22 cellular contexts compared by ENCODE assay signal in the genomic region with DNA sequence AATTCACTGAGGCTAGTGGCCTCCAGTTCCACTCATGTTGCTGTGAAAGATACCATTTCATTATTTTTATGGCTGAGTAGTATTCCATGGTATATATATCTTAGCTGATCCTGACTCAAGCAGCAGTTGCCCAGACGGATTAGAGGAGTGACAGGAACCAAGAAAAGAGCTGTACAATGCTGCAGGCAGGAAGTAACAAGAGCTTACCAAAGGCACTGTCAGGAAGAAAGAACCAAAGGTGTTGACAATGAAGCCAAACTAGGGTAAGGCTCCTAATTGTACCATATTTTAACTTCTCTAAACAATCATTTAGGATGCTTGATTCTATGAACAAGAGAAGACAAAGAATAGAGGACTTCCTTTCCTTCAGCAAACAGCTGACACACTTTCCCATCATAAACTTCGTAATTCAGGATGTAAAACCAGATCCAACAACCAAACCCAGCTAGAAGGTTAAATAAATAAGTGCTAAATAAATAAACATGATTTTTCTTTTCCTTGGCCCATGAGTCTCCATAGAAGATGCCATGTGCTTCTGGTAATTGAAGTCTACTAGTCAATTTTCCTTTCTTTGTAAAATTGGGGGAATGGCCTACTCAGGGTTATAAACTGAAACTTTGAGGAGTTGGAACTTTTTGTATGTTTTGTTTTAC.
DNase-seq lines count a peak whose midpoint lies in the region; ATAC-seq and TF ChIP-seq lines count a peak whose summit lies in the region.
"Had no signal": no experiment of that assay in that cellular context is flagged by ENCODE, and none has a peak within 500 bp of the region (broad histone marks: within the 10 kb centered on the region; RNA-seq: fewer than 3 reads in every experiment).

No MANE protein-coding gene starts in this region.

- H3K18ac ChIP-seq in neuronal stem cell (ENCODE audit: low read length) = no peak overlapping the region

- in situ Hi-C loops in G401 (cut with HindIII; ENCODE audit: low sequenced_read_pairs) = no loop called here

- no peak for DNase-seq in activated CD8-positive, alpha-beta memory T cell treated with anti-CD3 and anti-CD28 coated beads, Interleukin-2, amount 10 ng/mL, durations not matched to agents 7 days and 5 days
- no peak for DNase-seq in activated CD8-positive, alpha-beta memory T cell treated with anti-CD3 and anti-CD28 coated beads, Interleukin-2, amount 50 U/mL, for 48 hours
- peak; percentile 83 for DNase-seq in PC-3
- peak; percentile 30 for DNase-seq in dermis blood vessel endothelial cell
- DNase-seq in naive thymus-derived CD4-positive, alpha-beta T cell = peak in 2 of 9 donors; percentile 12 to 26
- DNase-seq in substantia nigra (lab: John Stamatoyannopoulos, UW) = no peak
- no peak for DNase-seq in G401 (ENCODE audit: low spot score)
- DNase-seq in neuronal stem cell (ENCODE audit: low spot score) = no peak
- DNase-seq: activated CD4-positive, alpha-beta T cell treated with anti-CD3 and anti-CD28 coated beads, Interleukin-2, amount 50 U/mL, for 1 hour; activated T-cell treated with anti-CD3 and anti-CD28 coated beads, Interleukin-2, amount 50 U/mL, for 1 hour; adrenal gland; DMS153; erythroblast; gastrocnemius medialis; IMR-90; NCI-H2227 treated with DMSO at 0.1 percent for 48 hours; small intestine; stimulated activated CD4-positive, alpha-beta T cell treated with anti-CD3 and anti-CD28 coated beads, Interleukin-2, amount 100 ng/mL, for 48 hours; stimulated activated naive CD8-positive, alpha-beta T cell treated with anti-CD3 and anti-CD28 coated beads, Interleukin-15, amount 100 ng/mL, for 72 hours; upper lobe of right lung had no signal

- H3K23ac ChIP-seq in neuronal stem cell (ENCODE audit: low read depth, low read length, poor library complexity) = no peak overlapping the region

- no peak overlapping the region for H2AK5ac ChIP-seq in neuronal stem cell (ENCODE audit: low read depth, low read length)

- no peak overlapping the region for H4K91ac ChIP-seq in neuronal stem cell (ENCODE audit: low read depth, low read length, poor library complexity)

- no CpG with 5 or more reads among the region's 2 CpGs for WGBS in neuronal stem cell (ENCODE audit: extremely low coverage in 2 of 2, insufficient read length in 2 of 2, insufficient replicate concordance in 1 of 2), 2 donors

- CTCF ChIA-PET in activated CD8-positive, alpha-beta memory T cell treated with anti-CD3 and anti-CD28 coated beads, Interleukin-2, amount 10 ng/mL, durations not matched to agents 7 days and 5 days (lab: Charles Lee) = interaction anchor here (0.7 to 1.7 kb wide), 4 partner anchors 16 to 161 kb away, joined by 3 to 6 read pairs (median 3); no protein-coding TSS in a partner anchor
- CTCF ChIA-PET in PC-3 (lab: Charles Lee) = no interaction called here
- CTCF ChIA-PET in naive thymus-derived CD4-positive, alpha-beta T cell (lab: Charles Lee) = interaction anchor here (0.8 to 1.7 kb wide), 4 partner anchors 8 to 161 kb away, joined by 3 to 5 read pairs (median 4); no protein-coding TSS in a partner anchor

- POLR2A ChIA-PET in PC-3 (lab: Charles Lee; ENCODE audit: unreplicated experiment) = interaction anchor here (0.7 to 1.1 kb wide), 2 partner anchors 46 to 150 kb away, joined by 3 to 4 read pairs; no protein-coding TSS in a partner anchor
- POLR2A ChIA-PET in naive thymus-derived CD4-positive, alpha-beta T cell (lab: Charles Lee) = interaction anchor here (0.6 to 6.9 kb wide), 4 partner anchors 11 to 48 kb away, joined by 3 to 67 read pairs (median 5); no protein-coding TSS in a partner anchor

- no peaks in the 10 kb centered on the region for H3K79me2 ChIP-seq in PC-3 (ENCODE audit: low read length)

- no peak overlapping the region for H2BK12ac ChIP-seq in neuronal stem cell (ENCODE audit: low read length)

- H3K27me3 ChIP-seq in PC-3 (ENCODE audit: low read length) (no peaks in the 10 kb centered on the region), neuronal stem cell (ENCODE audit: control insufficient read depth in 3 of 3, insufficient read depth in 3 of 3, low read depth in 1 of 3, low read length in 3 of 3) (no peaks in the 10 kb centered on the region)
- no peaks in the 10 kb centered on the region for H3K27me3 ChIP-seq in naive thymus-derived CD4-positive, alpha-beta T cell (ENCODE audit: control insufficient read depth in 2 of 2, insufficient read depth in 2 of 2, low read length in 2 of 2)
- H3K27me3 ChIP-seq: BLaER1 treated with 17β-estradiol and CSF1 and Interleukin-3, amounts not matched to agents 10 nM and 100 nM; gastrocnemius medialis; upper lobe of right lung had no signal

- peaks cover 19% of the 10 kb centered on the region for H3K36me3 Mint-ChIP-seq in activated CD8-positive, alpha-beta memory T cell treated with anti-CD3 and anti-CD28 coated beads, Interleukin-2, amount 10 ng/mL, durations not matched to agents 7 days and 5 days
- peaks cover 0 to 18% (median 0%) of the 10 kb centered on the region in 5 donors for H3K36me3 Mint-ChIP-seq in naive thymus-derived CD4-positive, alpha-beta T cell

- H3K4ac ChIP-seq in neuronal stem cell (ENCODE audit: low read length) = no peak overlapping the region

- H3K9ac ChIP-seq in PC-3 (ENCODE audit: low read length) = peak overlapping the region; percentile 75
- H3K9ac ChIP-seq in neuronal stem cell (ENCODE audit: low read depth, low read length, poor library complexity) = no peak overlapping the region
- H3K9ac ChIP-seq: BLaER1 treated with 17β-estradiol and CSF1 and Interleukin-3, amounts not matched to agents 10 nM and 100 nM had no signal

- no TSS peak for BruUV-seq in PC-3 (replicated peaks; lab: Mats Ljungman, UMichigan)

- H3K4me3 Mint-ChIP-seq in activated CD8-positive, alpha-beta memory T cell treated with anti-CD3 and anti-CD28 coated beads, Interleukin-2, amount 10 ng/mL, durations not matched to agents 7 days and 5 days = no peak overlapping the region
- H3K4me3 Mint-ChIP-seq in naive thymus-derived CD4-positive, alpha-beta T cell = peak overlapping the region; percentile 1 to 51 (median 28)

- H3K14ac ChIP-seq in neuronal stem cell (ENCODE audit: low read length) = no peak overlapping the region

- H3K4me3 ChIP-seq in PC-3 (ENCODE audit: low read length) = no peak overlapping the region
- no peak overlapping the region for H3K4me3 ChIP-seq in naive thymus-derived CD4-positive, alpha-beta T cell (ENCODE audit: low read length)
- H3K4me3 ChIP-seq in neuronal stem cell (ENCODE audit: low read length in 2 of 2) = no peak overlapping the region
- H3K4me3 ChIP-seq: adrenal gland; BLaER1 treated with 17β-estradiol and CSF1 and Interleukin-3, amounts not matched to agents 10 nM and 100 nM; gastrocnemius medialis; upper lobe of right lung had no signal

- no peak overlapping the region for H4K8ac ChIP-seq in neuronal stem cell (ENCODE audit: low read depth, low read length)

- H2BK120ac ChIP-seq in neuronal stem cell (ENCODE audit: low read depth, low read length) = no peak overlapping the region

- no peaks in the 10 kb centered on the region for H4K20me1 ChIP-seq in PC-3 (ENCODE audit: low read length)
- H4K20me1 ChIP-seq: BLaER1 treated with 17β-estradiol and CSF1 and Interleukin-3, amounts not matched to agents 10 nM and 100 nM had no signal

- H3F3A ChIP-seq in PC-3 (ENCODE audit: low read length, unreplicated experiment) = no peaks in the 10 kb centered on the region

- peaks cover 64% of the 10 kb centered on the region for H3K4me1 ChIP-seq in PC-3 (ENCODE audit: insufficient read depth, low read length)
- H3K4me1 ChIP-seq in naive thymus-derived CD4-positive, alpha-beta T cell (ENCODE audit: control insufficient read depth in 2 of 2, insufficient read depth in 2 of 2, low read length in 2 of 2) = peaks cover 37 to 41% of the 10 kb centered on the region in 2 donors
- H3K4me1 ChIP-seq in neuronal stem cell (ENCODE audit: control insufficient read depth in 2 of 2, insufficient read depth in 1 of 2, low read depth in 1 of 2, low read length in 2 of 2) = no peaks in the 10 kb centered on the region
- H3K4me1 ChIP-seq: adrenal gland had no signal

- no peaks in the 10 kb centered on the region for H3K9me3 ChIP-seq in PC-3 (ENCODE audit: low read length)
- no peaks in the 10 kb centered on the region for H3K9me3 ChIP-seq in naive thymus-derived CD4-positive, alpha-beta T cell (ENCODE audit: control insufficient read depth in 2 of 3, low read length in 3 of 3)
- no peaks in the 10 kb centered on the region for H3K9me3 ChIP-seq in neuronal stem cell (replicated peaks in 1 of 2; ENCODE audit: control insufficient read depth in 2 of 2, insufficient read depth in 1 of 2, low read depth in 1 of 2, low read length in 2 of 2)
- H3K9me3 ChIP-seq: adrenal gland; BLaER1 treated with 17β-estradiol and CSF1 and Interleukin-3, amounts not matched to agents 10 nM and 100 nM; gastrocnemius medialis; upper lobe of right lung had no signal

- H3K4me2 ChIP-seq in PC-3 (ENCODE audit: low read length) (peak overlapping the region; percentile 28), neuronal stem cell (ENCODE audit: insufficient read depth, low read length, poor library complexity, severe bottlenecking) (no peak overlapping the region)

- no peak overlapping the region for H2BK15ac ChIP-seq in neuronal stem cell (ENCODE audit: low read length)

- H3K27ac Mint-ChIP-seq in activated CD8-positive, alpha-beta memory T cell treated with anti-CD3 and anti-CD28 coated beads, Interleukin-2, amount 10 ng/mL, durations not matched to agents 7 days and 5 days = peak overlapping the region; percentile 69
- H3K27ac Mint-ChIP-seq in naive thymus-derived CD4-positive, alpha-beta T cell = peak overlapping the region in 7 of 9 donors; percentile 12 to 74 (median 22)

- peaks cover 84% of the 10 kb centered on the region for H3K4me1 Mint-ChIP-seq in activated CD8-positive, alpha-beta memory T cell treated with anti-CD3 and anti-CD28 coated beads, Interleukin-2, amount 10 ng/mL, durations not matched to agents 7 days and 5 days
- peaks cover 42 to 75% (median 69%) of the 10 kb centered on the region in 7 donors for H3K4me1 Mint-ChIP-seq in naive thymus-derived CD4-positive, alpha-beta T cell

- no peaks in the 10 kb centered on the region for H3K9me2 ChIP-seq in PC-3 (replicated peaks; ENCODE audit: low read length)

- H3K27ac ChIP-seq in PC-3 (ENCODE audit: low read length) = peak overlapping the region; percentile 96
- no peak overlapping the region for H3K27ac ChIP-seq in naive thymus-derived CD4-positive, alpha-beta T cell (ENCODE audit: low read depth, low read length)
- no peak overlapping the region for H3K27ac ChIP-seq in substantia nigra (ENCODE audit: low read depth, low read length, poor library complexity, severe bottlenecking)
- H3K27ac ChIP-seq in neuronal stem cell (replicated peaks; ENCODE audit: low read length) = no peak overlapping the region
- H3K27ac ChIP-seq: adrenal gland; BLaER1 treated with 17β-estradiol and CSF1 and Interleukin-3, amounts not matched to agents 10 nM and 100 nM; gastrocnemius medialis; HL-60; upper lobe of right lung had no signal

- no peaks in the 10 kb centered on the region for H3K36me3 ChIP-seq in PC-3 (ENCODE audit: low read depth, low read length)
- H3K36me3 ChIP-seq in naive thymus-derived CD4-positive, alpha-beta T cell (ENCODE audit: control insufficient read depth in 2 of 3, insufficient read depth in 3 of 3, low read length in 3 of 3) = no peaks in the 10 kb centered on the region
- H3K36me3 ChIP-seq in neuronal stem cell (replicated peaks in 1 of 2; ENCODE audit: control insufficient read depth in 2 of 2, insufficient read depth in 2 of 2, low read length in 2 of 2) = no peaks in the 10 kb centered on the region
- H3K36me3 ChIP-seq: adrenal gland; BLaER1 treated with 17β-estradiol and CSF1 and Interleukin-3, amounts not matched to agents 10 nM and 100 nM; gastrocnemius medialis; upper lobe of right lung had no signal

- H2BK5ac ChIP-seq in neuronal stem cell (ENCODE audit: low read length) = no peak overlapping the region

- H3K27me3 Mint-ChIP-seq in activated CD8-positive, alpha-beta memory T cell treated with anti-CD3 and anti-CD28 coated beads, Interleukin-2, amount 10 ng/mL, durations not matched to agents 7 days and 5 days = no peaks in the 10 kb centered on the region
- no peaks in the 10 kb centered on the region for H3K27me3 Mint-ChIP-seq in naive thymus-derived CD4-positive, alpha-beta T cell
- H3K27me3 Mint-ChIP-seq: stimulated activated naive CD8-positive, alpha-beta T cell treated with anti-CD3 and anti-CD28 coated beads, Interleukin-15, amount 100 ng/mL, for 72 hours had no signal

- peak overlapping the region; percentile 19; the same call in 1 of the 2 replicates for H2AFZ ChIP-seq in PC-3 (ENCODE audit: low read length)
- H2AFZ ChIP-seq in neuronal stem cell (ENCODE audit: low read length) = no peak overlapping the region

- no peaks in the 10 kb centered on the region for H3K79me1 ChIP-seq in neuronal stem cell (ENCODE audit: low read depth, low read length)

- no peaks in the 10 kb centered on the region for H3K9me3 Mint-ChIP-seq in activated CD8-positive, alpha-beta memory T cell treated with anti-CD3 and anti-CD28 coated beads, Interleukin-2, amount 10 ng/mL, durations not matched to agents 7 days and 5 days (ENCODE audit: low read depth)
- H3K9me3 Mint-ChIP-seq in naive thymus-derived CD4-positive, alpha-beta T cell = peaks cover 0 to 5% (median 0%) of the 10 kb centered on the region in 11 donors
- H3K9me3 Mint-ChIP-seq: stimulated activated naive CD8-positive, alpha-beta T cell treated with anti-CD3 and anti-CD28 coated beads, Interleukin-15, amount 100 ng/mL, for 72 hours had no signal

- ATAC-seq in activated CD8-positive, alpha-beta memory T cell treated with anti-CD3 and anti-CD28 coated beads, Interleukin-2, amount 10 ng/mL, durations not matched to agents 7 days and 5 days = no peak
- ATAC-seq in PC-3 = peak; percentile 71
- ATAC-seq in naive thymus-derived CD4-positive, alpha-beta T cell = no peak
- ATAC-seq: gastrocnemius medialis; stimulated activated naive CD8-positive, alpha-beta T cell treated with anti-CD3 and anti-CD28 coated beads, Interleukin-15, amount 100 ng/mL, for 72 hours; upper lobe of right lung had no signal

- intact Hi-C loops in PC-3 (cut with micrococcal nuclease) = loop anchor here (1.0 to 2.0 kb wide), 3 partner anchors 14 to 89 kb away; no protein-coding TSS in a partner anchor
- intact Hi-C loops in naive thymus-derived CD4-positive, alpha-beta T cell (cut with micrococcal nuclease) = loop anchor here in 1 of 2 donors (1.0 kb wide), 2 partner anchors 9 to 10 kb away; no protein-coding TSS in a partner anchor

- no peak for TF ChIP-seq CTCF in PC-3 (conservative IDR thresholded peaks at IDR 0.05; ENCODE audit: low read depth, low read length)

Comparison
In these comparisons a context has a peak if more than half of its experiments do, and no peak if none do; other contexts are left out.
1. DNase-seq: peak in PC-3 (single experiment) and dermis blood vessel endothelial cell (single experiment); none in activated CD8-positive, alpha-beta memory T cell treated with anti-CD3 and anti-CD28 coated beads, Interleukin-2, amount 10 ng/mL, durations not matched to agents 7 days and 5 days (single experiment), activated CD8-positive, alpha-beta memory T cell treated with anti-CD3 and anti-CD28 coated beads, Interleukin-2, amount 50 U/mL, for 48 hours (single experiment), substantia nigra (0 of 49), G401 (single experiment) and neuronal stem cell (single experiment).